In the genomic region with DNA sequence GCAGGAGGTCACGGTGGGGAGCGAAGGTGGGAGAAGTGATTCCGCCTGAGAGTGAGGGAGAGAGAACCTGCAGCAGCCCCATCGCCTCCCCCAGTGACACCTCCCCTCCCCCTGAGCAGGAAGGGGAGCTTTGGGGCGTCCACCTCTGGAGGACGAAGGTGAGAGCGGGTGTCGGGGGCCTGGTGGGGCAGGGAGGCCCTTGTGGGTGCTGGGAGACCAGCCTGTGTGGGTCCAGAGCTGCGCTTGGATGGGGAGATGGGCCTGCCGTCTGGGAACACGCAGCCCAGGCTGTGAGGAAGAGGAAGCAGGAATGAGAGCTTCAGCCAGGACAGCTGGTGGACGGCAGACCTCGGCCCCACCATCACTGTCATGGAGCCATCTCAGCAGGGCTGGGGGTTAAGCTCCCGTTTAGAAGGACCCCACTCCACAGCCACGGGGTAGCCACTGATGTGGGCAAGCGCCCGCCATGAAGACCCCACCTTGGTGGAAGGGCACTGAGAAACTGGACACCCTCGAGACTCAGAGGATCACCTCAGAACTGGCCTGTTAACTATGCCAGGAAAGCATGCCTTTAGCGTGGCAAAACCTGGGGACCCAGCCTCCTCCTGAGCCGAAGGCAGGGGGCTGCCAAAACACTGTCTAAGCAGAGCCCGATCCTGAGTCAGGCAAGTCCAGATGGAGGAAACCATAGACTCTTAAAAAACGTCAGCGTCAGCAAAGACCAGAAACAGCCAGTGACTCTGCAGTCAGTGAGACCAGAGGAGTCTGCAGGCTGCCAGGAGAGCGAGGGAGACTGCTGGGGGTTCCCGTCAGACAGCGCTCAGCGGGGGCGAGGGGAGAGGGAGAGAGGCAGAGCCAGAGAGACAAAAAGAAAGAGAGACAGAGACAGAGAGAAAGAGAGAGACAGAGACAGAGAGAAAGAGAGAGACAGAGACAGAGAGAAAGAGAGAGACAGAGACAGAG, we compare ENCODE assay signal across 9 cellular contexts. TPM values are rescaled to one million over a fixed set of nuclear protein-coding genes. Genes with fewer than 3 reads are reported as not detected.
DNase-seq lines count a peak whose midpoint lies in the region; ATAC-seq and TF ChIP-seq lines count a peak whose summit lies in the region.
"Had no signal": no experiment of that assay in that cellular context is flagged by ENCODE, and none has a peak within 500 bp of the region (broad histone marks: within the 10 kb centered on the region; RNA-seq: fewer than 3 reads in every experiment).

No MANE protein-coding gene starts in this region.

- H3K9me3 ChIP-seq in hepatocyte (ENCODE audit: low read depth), result no peaks in the 10 kb centered on the region
- H3K9me3 ChIP-seq in stomach, result no peaks in the 10 kb centered on the region

- H3K27ac Mint-ChIP-seq in T-helper 1 cell treated with Interleukin-12 subunit alpha and Interleukin-12 subunit beta and Interleukin-4 antibody, amounts not matched to agents 30 μg/mL and 1 μg/mL, for 36 hours, result peak overlapping the region; percentile 53
- peak overlapping the region; percentile 46 for H3K27ac Mint-ChIP-seq in activated naive CD8-positive, alpha-beta T cell

- intact Hi-C loops in stomach (cut with DNase I; ENCODE audit: low total_unique reads), result no loop called here

- H3K9me3 Mint-ChIP-seq in T-helper 1 cell treated with Interleukin-12 subunit alpha and Interleukin-12 subunit beta and Interleukin-4 antibody, amounts not matched to agents 30 μg/mL and 1 μg/mL, for 36 hours, result peaks cover 16% of the 10 kb centered on the region
- H3K9me3 Mint-ChIP-seq in activated naive CD8-positive, alpha-beta T cell (ENCODE audit: low read depth), result peaks cover 7% of the 10 kb centered on the region

- no peaks in the 10 kb centered on the region for H3K79me2 ChIP-seq in hepatocyte

- ATAC-seq in HG03432 (IDR thresholded peaks at IDR 0.05; ENCODE audit: unreplicated experiment), result no peak

- TF ChIP-seq CTCF in hepatocyte (IDR thresholded peaks at IDR 0.05; ENCODE audit: poor library complexity), result no peak
- no peak for TF ChIP-seq CTCF in stomach (IDR thresholded peaks at IDR 0.05)

- WGBS in hepatocyte (ENCODE audit: low lambda C conversion rate, missing lambda C conversion rate), result 68% methylated on average over 28 of the region's 28 CpGs
- 64 to 79% (median 74%) methylated on average over 26 to 28 of the region's 28 CpGs for WGBS in stomach, 5 donors

- H3K27me3 Mint-ChIP-seq in T-helper 1 cell treated with Interleukin-12 subunit alpha and Interleukin-12 subunit beta and Interleukin-4 antibody, amounts not matched to agents 30 μg/mL and 1 μg/mL, for 36 hours (ENCODE audit: low read depth), result peaks cover 40% of the 10 kb centered on the region
- no peaks in the 10 kb centered on the region for H3K27me3 Mint-ChIP-seq in activated naive CD8-positive, alpha-beta T cell

- H3K27me3 ChIP-seq in hepatocyte (no peaks in the 10 kb centered on the region), stomach (peaks cover 0 to 16% (median 7%) of the 10 kb centered on the region in 3 donors)

- peaks cover 13% of the 10 kb centered on the region for H3K4me1 ChIP-seq in hepatocyte (ENCODE audit: insufficient read depth)
- H3K4me1 ChIP-seq in stomach, result peaks cover 15 to 26% (median 20%) of the 10 kb centered on the region in 4 donors

- peak overlapping the region; percentile 31 for H2AFZ ChIP-seq in hepatocyte

- no peaks in the 10 kb centered on the region for H3K36me3 ChIP-seq in hepatocyte (replicated peaks; ENCODE audit: insufficient read depth, low read depth)
- no peaks in the 10 kb centered on the region for H3K36me3 ChIP-seq in stomach

- peaks cover 16% of the 10 kb centered on the region for H3K36me3 Mint-ChIP-seq in T-helper 1 cell treated with Interleukin-12 subunit alpha and Interleukin-12 subunit beta and Interleukin-4 antibody, amounts not matched to agents 30 μg/mL and 1 μg/mL, for 36 hours (ENCODE audit: low read depth)
- H3K36me3 Mint-ChIP-seq in activated naive CD8-positive, alpha-beta T cell, result peaks cover 3% of the 10 kb centered on the region

- peak overlapping the region; percentile 72 for H3K4me2 ChIP-seq in hepatocyte

- H3K4me3 ChIP-seq in hepatocyte, result peak overlapping the region; percentile 0
- peak overlapping the region in 3 of 4 donors; percentile 37 to 58 (median 41) for H3K4me3 ChIP-seq in stomach

- DNase-seq in T-helper 1 cell, result no peak
- peak; percentile 61 for DNase-seq in hepatocyte (ENCODE audit: low spot score)
- DNase-seq in stomach, result no peak
- DNase-seq in NCI-H1694 treated with DMSO at 0.1 percent for 48 hours (lab: John Stamatoyannopoulos, UW), result no peak
- no peak for DNase-seq in HK-2 (ENCODE audit: unreplicated experiment)
- DNase-seq: NCI-H2107 had no signal

- TF ChIP-seq EP300 in stomach (IDR thresholded peaks at IDR 0.05), result no peak

- TF ChIP-seq POLR2A in stomach (IDR thresholded peaks at IDR 0.05), result no peak

- peak overlapping the region; percentile 94 for H3K27ac ChIP-seq in hepatocyte
- H3K27ac ChIP-seq in stomach, result peak overlapping the region in 1 of 5 donors; percentile 77

- no peaks in the 10 kb centered on the region for H4K20me1 ChIP-seq in hepatocyte (ENCODE audit: insufficient read depth, poor library complexity, severe bottlenecking)

- peak overlapping the region; percentile 74 for H3K4me3 Mint-ChIP-seq in T-helper 1 cell treated with Interleukin-12 subunit alpha and Interleukin-12 subunit beta and Interleukin-4 antibody, amounts not matched to agents 30 μg/mL and 1 μg/mL, for 36 hours
- H3K4me3 Mint-ChIP-seq in activated naive CD8-positive, alpha-beta T cell, result peak overlapping the region; percentile 90

- peaks cover 11% of the 10 kb centered on the region for H3K4me1 Mint-ChIP-seq in T-helper 1 cell treated with Interleukin-12 subunit alpha and Interleukin-12 subunit beta and Interleukin-4 antibody, amounts not matched to agents 30 μg/mL and 1 μg/mL, for 36 hours (ENCODE audit: low read depth)
- H3K4me1 Mint-ChIP-seq in activated naive CD8-positive, alpha-beta T cell (ENCODE audit: low read depth), result peaks cover 18% of the 10 kb centered on the region

- no peaks in the 10 kb centered on the region for H3K9me2 ChIP-seq in hepatocyte (replicated peaks; ENCODE audit: insufficient read depth)

RNA-seq across cellular contexts. Expression of gene PROZ, which starts 6.4 kb away (rescaled TPM):
- total RNA-seq in hepatocyte, result 4.7 and 5.4 TPM in 2 replicates
- polyA plus RNA-seq in hepatocyte, result 4.7 and 8.0 TPM in 2 replicates
- total RNA-seq in stomach, result 1 to 10 TPM in 1 of 5 donors, not detected in 4; 1.9 TPM
- polyA plus RNA-seq in stomach, result under 1 TPM in 1 of 3 donors, not detected in 2; 0.08 TPM

RNA-seq across cellular contexts. Expression of gene F10, which starts 29.4 kb away (rescaled TPM):
- total RNA-seq in hepatocyte (127 and 148 TPM in 2 replicates), stomach (10 to 100 TPM in 1 of 5 donors, 1 to 10 TPM in 1, under 1 TPM in 1, not detected in 2; 0.45 to 14.9 (median 3.0) TPM)
- polyA plus RNA-seq in hepatocyte (141 and 143 TPM in 2 replicates), stomach (1 to 10 TPM; 3.1 to 8.0 (median 3.5) TPM)

RNA-seq across cellular contexts. Expression of gene F7, which starts 46.4 kb away (rescaled TPM):
- total RNA-seq in hepatocyte (20.2 and 24.0 TPM in 2 replicates), stomach (not detected)
- polyA plus RNA-seq in hepatocyte (7.0 and 12.6 TPM in 2 replicates), stomach (under 1 TPM in 1 of 3 donors, not detected in 2; 0.10 TPM)

RNA-seq across cellular contexts. Expression of gene PCID2, which starts 56.4 kb away (rescaled TPM):
- total RNA-seq in hepatocyte, result 55.4 and 64.9 TPM in 2 replicates
- 42.3 and 47.5 TPM in 2 replicates for polyA plus RNA-seq in hepatocyte
- 10 to 100 TPM; 35.7 to 81.7 (median 44.3) TPM for total RNA-seq in stomach
- polyA plus RNA-seq in stomach, result 10 to 100 TPM; 25.9 to 38.3 (median 32.3) TPM

RNA-seq across cellular contexts. Expression of gene CUL4A, which starts 57.4 kb away (rescaled TPM):
- total RNA-seq in hepatocyte (75.8 and 85.3 TPM in 2 replicates), stomach (100 to 1,000 TPM; 107 to 153 (median 148) TPM)
- polyA plus RNA-seq in hepatocyte (51.0 and 52.2 TPM in 2 replicates), stomach (10 to 100 TPM; 24.4 to 31.0 (median 25.6) TPM)

Comparison
In these comparisons a context has a peak if more than half of its experiments do, and no peak if none do; other contexts are left out.
1. RNA of gene F7, which starts 46.4 kb away (total RNA-seq): 20.2 to 24.0 TPM in hepatocyte; not detected in stomach; every median in the first group is over 10 times any median in the second.